In the genomic region with DNA sequence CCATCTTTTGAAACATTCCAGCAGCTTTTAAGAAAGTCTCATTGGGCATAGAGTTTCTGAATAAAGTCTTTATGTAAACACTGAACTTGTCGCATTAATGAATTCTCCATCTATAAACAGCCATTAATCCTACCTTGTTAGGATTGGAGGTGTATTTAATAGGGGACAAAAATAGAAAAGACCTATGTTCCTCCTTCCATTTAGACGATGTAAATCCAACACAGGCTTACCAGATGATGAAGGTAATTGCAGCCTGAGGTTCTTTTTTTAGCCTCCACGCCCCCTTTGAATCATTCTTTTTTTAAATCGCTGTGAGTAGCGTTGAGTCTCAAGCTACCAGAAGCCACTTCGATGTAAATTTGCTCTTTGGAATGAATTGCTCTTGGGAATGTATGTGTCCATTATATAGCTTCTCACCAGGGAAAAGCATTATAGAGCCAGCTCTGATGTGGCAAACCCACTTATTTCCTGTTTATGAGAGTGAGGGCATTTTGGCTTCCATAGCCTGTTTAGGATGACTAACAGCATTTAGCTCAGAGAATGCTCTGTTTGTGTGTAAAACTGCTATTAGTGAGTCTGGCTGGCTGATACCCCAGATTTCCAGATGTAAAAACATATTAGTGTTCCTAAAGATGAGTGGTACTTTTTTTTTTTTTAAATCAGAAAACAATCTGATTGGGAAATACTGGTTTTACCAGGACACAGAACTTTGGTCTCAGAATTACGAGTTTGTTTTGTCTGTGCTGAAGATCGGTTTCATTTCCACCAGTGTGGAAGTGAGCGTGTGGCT, we compare ENCODE assay signal across 8 cellular contexts.
DNase-seq lines count a peak whose midpoint lies in the region; ATAC-seq, FAIRE-seq and TF ChIP-seq lines count a peak whose summit lies in the region.

No MANE protein-coding gene starts in this region.

- BruUV-seq in HepG2 (replicated peaks; lab: Mats Ljungman, UMichigan) = no TSS peak

- H3K27ac Mint-ChIP-seq in GM23338 = no peak overlapping the region

- H3K9ac ChIP-seq in HepG2 (ENCODE audit: insufficient read depth, low read depth, low read length) = no peak overlapping the region

- H3K36me3 Mint-ChIP-seq in GM23338 (ENCODE audit: low read depth) = peaks cover 8% of the 10 kb centered on the region; the same call in 2 of the 3 replicates

- no peaks in the 10 kb centered on the region for H3K9me3 Mint-ChIP-seq in GM23338

- H4K20me1 ChIP-seq in GM23338 (replicated peaks; ENCODE audit: insufficient read depth) (no peaks in the 10 kb centered on the region), HepG2 (ENCODE audit: insufficient read depth, low read length) (no peaks in the 10 kb centered on the region)

- in situ Hi-C loops in HepG2 (cut with HindIII; ENCODE audit: extremely low pct_ligation_motif_present, low pct_unique_long_range_greater_than_20kb) = no loop called here

- intact Hi-C loops in HepG2 (cut with micrococcal nuclease; ENCODE audit: unreplicated experiment) = no loop called here

- FAIRE-seq in HepG2 (lab: Jason Lieb, UNC) = peak; percentile 47

- peaks cover 8% of the 10 kb centered on the region for H3K27me3 Mint-ChIP-seq in GM23338 (ENCODE audit: insufficient read depth, low read depth, poor library complexity)

- DNase-seq in A172 (ENCODE audit: low spot score) (peak; percentile 88), GM23338 (ENCODE audit: low spot score) (no peak), amniotic epithelial cell (ENCODE audit: low read depth) (peak; percentile 95), HepG2 (ENCODE audit: low spot score) (peak; percentile 27), NCI-H2171 treated with DMSO at 0.1 percent for 48 hours (lab: John Stamatoyannopoulos, UW) (no peak), NCI-H2171 (lab: John Stamatoyannopoulos, UW) (no peak), UCSD-AML1 (lab: John Stamatoyannopoulos, UW; ENCODE audit: unreplicated experiment) (no peak)

- TF ChIP-seq POLR2A in HepG2 (IDR thresholded peaks at IDR 0.05; ENCODE audit: insufficient read depth in 1 of 2, low read depth in 2 of 2, low read length in 2 of 2) = no peak

- POLR2A ChIA-PET in HepG2 (lab: Yijun Ruan, JAX) = no interaction called here

- no peak for TF ChIP-seq CTCF in GM23338 (conservative IDR thresholded peaks at IDR 0.05; ENCODE audit: low read depth in 2 of 2)
- TF ChIP-seq CTCF in HepG2 (CRISPR knock-in tag; IDR thresholded peaks at IDR 0.05) = no peak

- ATAC-seq in GM23338 (no peak), HepG2 (peak; percentile 40; the same call in 1 of the 3 replicates), HG02759 (IDR thresholded peaks at IDR 0.05; ENCODE audit: unreplicated experiment) (no peak)

- H3K27ac ChIP-seq in GM23338 (ENCODE audit: low read depth) (peak overlapping the region; percentile 52; the same call in 1 of the 2 replicates), HepG2 (ENCODE audit: extremely low read length, insufficient read depth, low read length) (no peak overlapping the region)

- H3K79me2 ChIP-seq in GM23338 (replicated peaks; ENCODE audit: insufficient read depth) = no peaks in the 10 kb centered on the region
- H3K79me2 ChIP-seq in HepG2 (ENCODE audit: insufficient read depth, low read length) = no peaks in the 10 kb centered on the region

- 60% methylated on average over 9 of the region's 9 CpGs for WGBS in HepG2 (ENCODE audit: low lambda C conversion rate)

- no peaks in the 10 kb centered on the region; the same call in 1 of the 2 replicates for H3K36me3 ChIP-seq in GM23338 (ENCODE audit: insufficient read depth)
- no peaks in the 10 kb centered on the region for H3K36me3 ChIP-seq in HepG2 (replicated peaks in 1 of 2; ENCODE audit: control insufficient read depth in 1 of 2, insufficient read depth in 2 of 2, low read length in 2 of 2)

- TF ChIP-seq EP300 in HepG2 (IDR thresholded peaks at IDR 0.05; ENCODE audit: low read depth in 2 of 2, low read length in 2 of 2) (no peak), HepG2 (CRISPR knock-in tag; IDR thresholded peaks at IDR 0.05; ENCODE audit: borderline replicate concordance) (no peak)

- H3K4me3 Mint-ChIP-seq in GM23338 = no peak overlapping the region

- peaks cover 32% of the 10 kb centered on the region for H3K4me1 ChIP-seq in GM23338 (ENCODE audit: insufficient read depth)
- H3K4me1 ChIP-seq in HepG2 (ENCODE audit: insufficient read depth, low read length) = peaks cover 14% of the 10 kb centered on the region

- no peaks in the 10 kb centered on the region for H3K9me3 ChIP-seq in HepG2 (ENCODE audit: low read length)

- CTCF ChIA-PET in HepG2 (lab: Yijun Ruan, JAX; ENCODE audit: low intra/inter-chr PET ratio, low total read pairs) = no interaction called here

- no peaks in the 10 kb centered on the region for H3K9me2 ChIP-seq in GM23338 (ENCODE audit: insufficient read depth)

- H2AFZ ChIP-seq in GM23338 (no peak overlapping the region), HepG2 (ENCODE audit: low read length) (no peak overlapping the region)

- TF ChIP-seq RAD21 in HepG2 (CRISPR knock-in tag; IDR thresholded peaks at IDR 0.05) = no peak

- H3K27me3 ChIP-seq in GM23338 (ENCODE audit: insufficient read depth) (no peaks in the 10 kb centered on the region), HepG2 (ENCODE audit: control insufficient read depth in 1 of 2, insufficient read depth in 2 of 2, low read length in 2 of 2) (no peaks in the 10 kb centered on the region)

- no peaks in the 10 kb centered on the region; the same call in 1 of the 2 replicates for H3F3A ChIP-seq in GM23338 (replicated peaks; ENCODE audit: low read depth)

- H3K4me2 ChIP-seq in GM23338 (no peak overlapping the region), HepG2 (ENCODE audit: low read depth, low read length) (peak overlapping the region; percentile 4; the same call in 1 of the 2 replicates)

- no peak overlapping the region for H3K4me3 ChIP-seq in GM23338
- no peak overlapping the region for H3K4me3 ChIP-seq in HepG2 (replicated peaks in 1 of 3; ENCODE audit: insufficient read depth in 1 of 3, low read depth in 2 of 3, low read length in 3 of 3)

- peaks cover 27% of the 10 kb centered on the region for H3K4me1 Mint-ChIP-seq in GM23338

TF ChIP-seq in GM23338, 12 proteins besides CTCF, POLR2A, EP300 and RAD21 (continues in another document):
- TF ChIP-seq JUNB (IDR thresholded peaks at IDR 0.05; ENCODE audit: unreplicated experiment) (no peak), NANOG (IDR thresholded peaks at IDR 0.05; ENCODE audit: borderline replicate concordance) (no peak), CREB1 (CRISPR knock-in tag; IDR thresholded peaks at IDR 0.05; ENCODE audit: low read depth) (no peak), ETS1 (IDR thresholded peaks at IDR 0.05) (no peak), ZNF114 (CRISPR knock-in tag; IDR thresholded peaks at IDR 0.05) (no peak)

TF ChIP-seq in HepG2, 621 proteins besides CTCF, POLR2A, EP300 and RAD21:
- TF ChIP-seq CEBPB (IDR thresholded peaks at IDR 0.05; ENCODE audit: borderline replicate concordance, low read depth, low read length) = peak; percentile 34; the same call in 1 of the 2 replicates
- TF ChIP-seq, protein P1, sequence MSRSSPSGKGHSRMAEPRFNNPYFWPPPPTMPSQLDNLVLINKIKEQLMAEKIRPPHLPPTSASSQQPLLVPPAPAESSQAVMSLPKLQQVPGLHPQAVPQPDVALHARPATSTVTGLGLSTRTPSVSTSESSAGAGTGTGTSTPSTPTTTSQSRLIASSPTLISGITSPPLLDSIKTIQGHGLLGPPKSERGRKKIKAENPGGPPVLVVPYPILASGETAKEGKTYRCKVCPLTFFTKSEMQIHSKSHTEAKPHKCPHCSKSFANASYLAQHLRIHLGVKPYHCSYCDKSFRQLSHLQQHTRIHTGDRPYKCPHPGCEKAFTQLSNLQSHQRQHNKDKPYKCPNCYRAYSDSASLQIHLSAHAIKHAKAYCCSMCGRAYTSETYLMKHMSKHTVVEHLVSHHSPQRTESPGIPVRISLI (CRISPR knock-in tag; IDR thresholded peaks at IDR 0.05; ENCODE audit: borderline replicate concordance) = peak; percentile 41; the same call in 1 of the 2 replicates
- peak; percentile 38; the same call in 1 of the 2 replicates for TF ChIP-seq CEBPG (CRISPR knock-in tag; IDR thresholded peaks at IDR 0.05)
- no peak for TF ChIP-seq ZNF563 (CRISPR knock-in tag; IDR thresholded peaks at IDR 0.05)
- no peak for TF ChIP-seq AGO2 (optimal IDR thresholded peaks at IDR 0.05; ENCODE audit: low read depth, low read length)
- 0 out of 2 replicates have a peak, but pooled peaks have one; percentile 20 for TF ChIP-seq ARID3A (IDR thresholded peaks at IDR 0.05; ENCODE audit: low read depth, low read length)
- peak; percentile 34; the same call in 1 of the 2 replicates for TF ChIP-seq HNF4A (CRISPR knock-in tag; IDR thresholded peaks at IDR 0.05)

Comparison
In these comparisons a context has a peak if more than half of its experiments do, and no peak if none do; other contexts are left out.
1. DNase-seq: peak in A172 (single experiment), amniotic epithelial cell (single experiment) and HepG2 (single experiment); none in GM23338 (single experiment), NCI-H2171 treated with DMSO at 0.1 percent for 48 hours (single experiment), NCI-H2171 (single experiment) and UCSD-AML1 (single experiment).